Comparison of ENCODE assay signal across 21 cellular contexts in the genomic region with DNA sequence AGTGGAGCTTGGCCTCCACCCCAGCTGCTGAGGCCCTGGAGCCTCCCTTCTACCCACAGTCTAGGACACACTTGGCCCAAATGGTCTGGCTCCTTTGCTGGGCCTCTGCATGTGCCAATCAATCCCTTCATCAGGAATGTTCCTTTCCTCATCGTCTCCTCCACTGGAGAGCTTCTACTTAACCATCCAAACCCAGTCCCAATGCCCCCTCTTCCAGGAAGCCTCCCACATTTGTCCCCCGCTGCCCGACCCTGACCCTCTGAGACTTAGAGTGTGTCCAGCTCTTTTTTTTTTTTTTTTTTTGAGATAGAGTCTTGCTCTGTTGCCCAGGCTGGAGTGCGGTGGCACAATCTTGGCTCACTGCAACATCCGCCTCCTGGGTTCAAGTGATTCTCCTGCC. TPM values are rescaled to one million over a fixed set of nuclear protein-coding genes. Genes with fewer than 3 reads are reported as not detected.
DNase-seq lines count a peak whose midpoint lies in the region; ATAC-seq, FAIRE-seq and TF ChIP-seq lines count a peak whose summit lies in the region.
"Had no signal": no experiment of that assay in that cellular context is flagged by ENCODE, and none has a peak within 500 bp of the region (broad histone marks: within the 10 kb centered on the region; RNA-seq: fewer than 3 reads in every experiment).

No MANE protein-coding gene starts in this region.

- H3K27me3 ChIP-seq in heart right ventricle = no peaks in the 10 kb centered on the region
- H3K27me3 ChIP-seq: BLaER1 had no signal

- peak overlapping the region; percentile 50 for H3K4me3 Mint-ChIP-seq in activated CD8-positive, alpha-beta T cell treated with anti-CD3 and anti-CD28 coated beads for 36 hours
- no peak overlapping the region for H3K4me3 Mint-ChIP-seq in activated CD8-positive, alpha-beta T cell treated with anti-CD3 and anti-CD28 coated beads, Interleukin-2, amount 10 ng/mL, durations not matched to agents 7 days and 5 days
- H3K4me3 Mint-ChIP-seq in stimulated activated naive CD8-positive, alpha-beta T cell treated with anti-CD3 and anti-CD28 coated beads, Interleukin-15, Interleukin-2, amounts not matched to agents 100 ng/mL and 50 ng/mL, for 24 hours = peak overlapping the region; percentile 30
- peak overlapping the region; percentile 40 to 59 (median 58) for H3K4me3 Mint-ChIP-seq in nephron
- no peak overlapping the region for H3K4me3 Mint-ChIP-seq in WTC11

- 91 to 95% methylated on average over 5 of the region's 5 CpGs for WGBS in heart right ventricle, 2 donors

- no peak for FAIRE-seq in GM12891 (lab: Jason Lieb, UNC)
- FAIRE-seq: D721Med, HTR-8/SVneo had no signal

- peaks cover 17% of the 10 kb centered on the region for H3K4me1 Mint-ChIP-seq in activated CD8-positive, alpha-beta T cell treated with anti-CD3 and anti-CD28 coated beads for 36 hours (ENCODE audit: low read depth)
- H3K4me1 Mint-ChIP-seq in activated CD8-positive, alpha-beta T cell treated with anti-CD3 and anti-CD28 coated beads, Interleukin-2, amount 10 ng/mL, durations not matched to agents 7 days and 5 days (ENCODE audit: low read depth) = peaks cover 16% of the 10 kb centered on the region
- H3K4me1 Mint-ChIP-seq in stimulated activated naive CD8-positive, alpha-beta T cell treated with anti-CD3 and anti-CD28 coated beads, Interleukin-15, Interleukin-2, amounts not matched to agents 100 ng/mL and 50 ng/mL, for 24 hours (ENCODE audit: low read depth) = peaks cover 27% of the 10 kb centered on the region
- H3K4me1 Mint-ChIP-seq in nephron (peaks cover 6% of the 10 kb centered on the region), WTC11 (peaks cover 5% of the 10 kb centered on the region)

- no peaks in the 10 kb centered on the region for H3K27me3 Mint-ChIP-seq in activated CD8-positive, alpha-beta T cell treated with anti-CD3 and anti-CD28 coated beads for 36 hours
- no peaks in the 10 kb centered on the region for H3K27me3 Mint-ChIP-seq in activated CD8-positive, alpha-beta T cell treated with anti-CD3 and anti-CD28 coated beads, Interleukin-2, amount 10 ng/mL, durations not matched to agents 7 days and 5 days (ENCODE audit: low read depth)
- H3K27me3 Mint-ChIP-seq in stimulated activated naive CD8-positive, alpha-beta T cell treated with anti-CD3 and anti-CD28 coated beads, Interleukin-15, Interleukin-2, amounts not matched to agents 100 ng/mL and 50 ng/mL, for 24 hours = no peaks in the 10 kb centered on the region
- H3K27me3 Mint-ChIP-seq in nephron (ENCODE audit: low read depth) (no peaks in the 10 kb centered on the region), WTC11 (ENCODE audit: low read depth) (no peaks in the 10 kb centered on the region)

- H3K27ac ChIP-seq in heart right ventricle = no peak overlapping the region
- H3K27ac ChIP-seq: BLaER1 had no signal

- peaks cover 37% of the 10 kb centered on the region for H3K36me3 Mint-ChIP-seq in activated CD8-positive, alpha-beta T cell treated with anti-CD3 and anti-CD28 coated beads for 36 hours (ENCODE audit: low read depth)
- H3K36me3 Mint-ChIP-seq in activated CD8-positive, alpha-beta T cell treated with anti-CD3 and anti-CD28 coated beads, Interleukin-2, amount 10 ng/mL, durations not matched to agents 7 days and 5 days (ENCODE audit: low read depth) = peaks cover 42% of the 10 kb centered on the region
- H3K36me3 Mint-ChIP-seq in stimulated activated naive CD8-positive, alpha-beta T cell treated with anti-CD3 and anti-CD28 coated beads, Interleukin-15, Interleukin-2, amounts not matched to agents 100 ng/mL and 50 ng/mL, for 24 hours (ENCODE audit: low read depth) = peaks cover 44% of the 10 kb centered on the region
- H3K36me3 Mint-ChIP-seq in nephron (ENCODE audit: low read depth) (peaks cover 29% of the 10 kb centered on the region), WTC11 (peaks cover 21% of the 10 kb centered on the region)

- no peaks in the 10 kb centered on the region for H3K9me3 ChIP-seq in heart right ventricle
- H3K9me3 ChIP-seq: BLaER1, HAP-1 had no signal

- peaks cover 13 to 67% (median 51%) of the 10 kb centered on the region in 9 donors for H3K36me3 ChIP-seq in heart right ventricle

- POLR2A ChIA-PET in activated CD8-positive, alpha-beta T cell treated with anti-CD3 and anti-CD28 coated beads for 36 hours (lab: Charles Lee) = interaction anchor here (0.9 to 4.0 kb wide), 5 partner anchors 13 to 69 kb away, joined by 3 to 31 read pairs (median 5); a partner anchor contains a TSS
- POLR2A ChIA-PET in activated CD8-positive, alpha-beta T cell treated with anti-CD3 and anti-CD28 coated beads, Interleukin-2, amount 10 ng/mL, durations not matched to agents 7 days and 5 days (lab: Charles Lee) = interaction anchor here (0.6 kb wide), 1 partner anchor 40 kb away, joined by 3 read pairs; no protein-coding TSS in a partner anchor
- POLR2A ChIA-PET in WTC11 (lab: Charles Lee) = no interaction called here

- H3K4me1 ChIP-seq in heart right ventricle = peaks cover 2 to 9% (median 6%) of the 10 kb centered on the region in 9 donors

- intact Hi-C loops in activated CD8-positive, alpha-beta T cell treated with anti-CD3 and anti-CD28 coated beads for 36 hours (cut with micrococcal nuclease) = no loop called here
- intact Hi-C loops in heart right ventricle (cut with DNase I) = no loop called here

- no peak for ATAC-seq in activated CD8-positive, alpha-beta T cell treated with anti-CD3 and anti-CD28 coated beads for 36 hours
- ATAC-seq in activated CD8-positive, alpha-beta T cell treated with anti-CD3 and anti-CD28 coated beads, Interleukin-2, amount 10 ng/mL, durations not matched to agents 7 days and 5 days = no peak
- no peak for ATAC-seq in stimulated activated naive CD8-positive, alpha-beta T cell treated with anti-CD3 and anti-CD28 coated beads, Interleukin-15, Interleukin-2, amounts not matched to agents 100 U/mL and 50 U/mL, for 24 hours
- ATAC-seq in WTC11 (no peak), heart right ventricle (no peak)

- TF ChIP-seq POLR2A in GM12891 (IDR thresholded peaks at IDR 0.05; ENCODE audit: low read depth, low read length) = no peak

- TF ChIP-seq CTCF in activated CD8-positive, alpha-beta T cell treated with anti-CD3 and anti-CD28 coated beads for 36 hours (IDR thresholded peaks at IDR 0.05) = no peak
- TF ChIP-seq CTCF in nephron (IDR thresholded peaks at IDR 0.05; ENCODE audit: unreplicated experiment in 3 of 3) (no peak), WTC11 (IDR thresholded peaks at IDR 0.05) (no peak), heart right ventricle (IDR thresholded peaks at IDR 0.05) (no peak)

- CTCF ChIA-PET in activated CD8-positive, alpha-beta T cell treated with anti-CD3 and anti-CD28 coated beads for 36 hours (lab: Charles Lee) = interaction anchor here (0.7 kb wide), 1 partner anchor 39 kb away, joined by 3 read pairs; no protein-coding TSS in a partner anchor
- CTCF ChIA-PET in activated CD8-positive, alpha-beta T cell treated with anti-CD3 and anti-CD28 coated beads, Interleukin-2, amount 10 ng/mL, durations not matched to agents 7 days and 5 days (lab: Charles Lee) = no interaction called here
- CTCF ChIA-PET in WTC11 (lab: Charles Lee) = no interaction called here

- H3K9me3 Mint-ChIP-seq in activated CD8-positive, alpha-beta T cell treated with anti-CD3 and anti-CD28 coated beads for 36 hours = no peaks in the 10 kb centered on the region
- H3K9me3 Mint-ChIP-seq in activated CD8-positive, alpha-beta T cell treated with anti-CD3 and anti-CD28 coated beads, Interleukin-2, amount 10 ng/mL, durations not matched to agents 7 days and 5 days (ENCODE audit: insufficient read depth) = no peaks in the 10 kb centered on the region
- no peaks in the 10 kb centered on the region for H3K9me3 Mint-ChIP-seq in stimulated activated naive CD8-positive, alpha-beta T cell treated with anti-CD3 and anti-CD28 coated beads, Interleukin-15, Interleukin-2, amounts not matched to agents 100 ng/mL and 50 ng/mL, for 24 hours
- H3K9me3 Mint-ChIP-seq in nephron (peaks cover 2% of the 10 kb centered on the region), WTC11 (peaks cover 4% of the 10 kb centered on the region; the same call in 1 of the 2 replicates)

- no peak overlapping the region for H3K27ac Mint-ChIP-seq in activated CD8-positive, alpha-beta T cell treated with anti-CD3 and anti-CD28 coated beads for 36 hours
- no peak overlapping the region for H3K27ac Mint-ChIP-seq in activated CD8-positive, alpha-beta T cell treated with anti-CD3 and anti-CD28 coated beads, Interleukin-2, amount 10 ng/mL, durations not matched to agents 7 days and 5 days
- no peak overlapping the region for H3K27ac Mint-ChIP-seq in stimulated activated naive CD8-positive, alpha-beta T cell treated with anti-CD3 and anti-CD28 coated beads, Interleukin-15, Interleukin-2, amounts not matched to agents 100 ng/mL and 50 ng/mL, for 24 hours
- H3K27ac Mint-ChIP-seq in nephron (no peak overlapping the region), WTC11 (no peak overlapping the region)
- H3K27ac Mint-ChIP-seq: CD8-positive, alpha-beta memory T cell had no signal

- H3K4me3 ChIP-seq in heart right ventricle = no peak overlapping the region
- H3K4me3 ChIP-seq: BLaER1, HAP-1 had no signal

- DNase-seq in activated CD8-positive, alpha-beta T cell treated with anti-CD3 and anti-CD28 coated beads for 36 hours = no peak
- no peak for DNase-seq in activated CD8-positive, alpha-beta T cell treated with anti-CD3 and anti-CD28 coated beads, Interleukin-2, amount 10 ng/mL, durations not matched to agents 7 days and 5 days
- DNase-seq in stimulated activated naive CD8-positive, alpha-beta T cell treated with anti-CD3 and anti-CD28 coated beads, Interleukin-15, Interleukin-2, amounts not matched to agents 100 U/mL and 50 U/mL, for 24 hours = no peak
- DNase-seq in WTC11 (ENCODE audit: low spot score) (no peak), GM12891 (ENCODE audit: insufficient read length, low spot score) (no peak), heart right ventricle (no peak)
- DNase-seq: 8988T; CD8-positive, alpha-beta memory T cell; DMS79; NCI-H1417 treated with DMSO at 0.1 percent for 48 hours; NCI-H2029; NCI-H2171; NCI-H446 treated with DMSO at 0.1 percent for 48 hours; NCI-H748 treated with DMSO at 0.1 percent for 48 hours; RPMI8226 had no signal

RNA-seq across cellular contexts. Expression of a gene that starts 2.5 kb away (rescaled TPM):
- 10 to 100 TPM; 69.6 to 74.5 TPM for total RNA-seq in activated CD8-positive, alpha-beta T cell treated with anti-CD3 and anti-CD28 coated beads for 36 hours
- total RNA-seq in activated CD8-positive, alpha-beta T cell treated with anti-CD3 and anti-CD28 coated beads, Interleukin-2, amount 10 ng/mL, durations not matched to agents 7 days and 5 days = 10 to 100 TPM; 56.6 to 66.3 TPM
- total RNA-seq in WTC11 (2021) (30.6 to 39.3 TPM (median 34.6 TPM) in 3 replicates), heart right ventricle (10 to 100 TPM; 11.5 to 27.8 (median 14.2) TPM)
- 7.6 TPM for polyA plus RNA-seq in GM12891 (2012; ENCODE audit: low read depth, missing spikeins)
- polyA plus RNA-seq in heart right ventricle = 10 to 100 TPM; 22.7 to 37.7 TPM

RNA-seq across cellular contexts. Expression of a gene that starts 3.9 kb away (rescaled TPM):
- 1 to 10 TPM; 4.4 to 5.0 TPM for total RNA-seq in activated CD8-positive, alpha-beta T cell treated with anti-CD3 and anti-CD28 coated beads for 36 hours
- total RNA-seq in activated CD8-positive, alpha-beta T cell treated with anti-CD3 and anti-CD28 coated beads, Interleukin-2, amount 10 ng/mL, durations not matched to agents 7 days and 5 days = 1 to 10 TPM; 5.7 to 6.0 TPM
- total RNA-seq in WTC11 (2021) (2.6 to 3.3 TPM (median 3.0 TPM) in 3 replicates), heart right ventricle (1 to 10 TPM in 6 of 10 donors, under 1 TPM in 4; 0.59 to 3.0 (median 1.1) TPM)
- 1.0 TPM for polyA plus RNA-seq in GM12891 (2012; ENCODE audit: low read depth, missing spikeins)
- polyA plus RNA-seq in heart right ventricle = 1 to 10 TPM; 1.7 to 3.3 TPM

RNA-seq across cellular contexts. Expression of a gene that starts 16.4 kb away (rescaled TPM):
- under 1 TPM in 1 of 2 experiments, not detected in 1; 0.72 TPM for total RNA-seq in activated CD8-positive, alpha-beta T cell treated with anti-CD3 and anti-CD28 coated beads for 36 hours
- total RNA-seq in activated CD8-positive, alpha-beta T cell treated with anti-CD3 and anti-CD28 coated beads, Interleukin-2, amount 10 ng/mL, durations not matched to agents 7 days and 5 days = not detected
- total RNA-seq in WTC11 (2021) (4.7 to 6.1 TPM (median 4.9 TPM) in 3 replicates), heart right ventricle (10 to 100 TPM in 8 of 10 donors, 1 to 10 TPM in 2; 4.5 to 40.4 (median 14.8) TPM)
- 0.08 TPM for polyA plus RNA-seq in GM12891 (2012; ENCODE audit: low read depth, missing spikeins)
- polyA plus RNA-seq in heart right ventricle = 10 to 100 TPM; 15.4 to 38.1 TPM

RNA-seq across cellular contexts. Expression of a gene that starts 51.1 kb away (rescaled TPM):
- not detected for total RNA-seq in activated CD8-positive, alpha-beta T cell treated with anti-CD3 and anti-CD28 coated beads for 36 hours
- total RNA-seq in activated CD8-positive, alpha-beta T cell treated with anti-CD3 and anti-CD28 coated beads, Interleukin-2, amount 10 ng/mL, durations not matched to agents 7 days and 5 days = under 1 TPM; 0.16 to 0.18 TPM
- total RNA-seq in WTC11 (2021) = not detected in 3 replicates
- not detected for polyA plus RNA-seq in GM12891 (2012; ENCODE audit: low read depth, missing spikeins)
- total RNA-seq in heart right ventricle = not detected
- polyA plus RNA-seq in heart right ventricle = not detected
- total RNA-seq: CD8-positive, alpha-beta memory T cell had no signal
- polyA plus RNA-seq: CD8-positive, alpha-beta memory T cell had no signal

Comparison
In these comparisons a context has a peak if more than half of its experiments do, and no peak if none do; other contexts are left out.
1. H3K4me3 Mint-ChIP-seq: peak in activated CD8-positive, alpha-beta T cell treated with anti-CD3 and anti-CD28 coated beads for 36 hours (single experiment), stimulated activated naive CD8-positive, alpha-beta T cell treated with anti-CD3 and anti-CD28 coated beads, Interleukin-15, Interleukin-2, amounts not matched to agents 100 ng/mL and 50 ng/mL, for 24 hours (single experiment) and nephron (3 of 3); none in activated CD8-positive, alpha-beta T cell treated with anti-CD3 and anti-CD28 coated beads, Interleukin-2, amount 10 ng/mL, durations not matched to agents 7 days and 5 days (single experiment) and WTC11 (single experiment).